ENCODE assay signal across 8 cellular contexts in genomic region chr4:150078996-150079581, GRCh38. TPM values are rescaled to one million over a fixed set of nuclear protein-coding genes. Genes with fewer than 3 reads are reported as not detected.
DNase-seq lines count a peak whose midpoint lies in the region; ATAC-seq and TF ChIP-seq lines count a peak whose summit lies in the region.

No MANE protein-coding gene starts in this region.

- no peaks in the 10 kb centered on the region for H3K36me3 Mint-ChIP-seq in activated T-helper 17 cell treated with anti-CD3 and anti-CD28 coated beads, Interleukin-2, amount 50 U/mL, for 72 hours (ENCODE audit: low read depth)

- H3K27me3 Mint-ChIP-seq in activated T-helper 17 cell treated with anti-CD3 and anti-CD28 coated beads, Interleukin-2, amount 50 U/mL, for 72 hours: peaks cover 42% of the 10 kb centered on the region

- no peak for TF ChIP-seq CTCF in omental fat pad (IDR thresholded peaks at IDR 0.05)

- H3K4me1 Mint-ChIP-seq in activated T-helper 17 cell treated with anti-CD3 and anti-CD28 coated beads, Interleukin-2, amount 50 U/mL, for 72 hours: no peaks in the 10 kb centered on the region

- no peaks in the 10 kb centered on the region for H3K9me3 Mint-ChIP-seq in activated T-helper 17 cell treated with anti-CD3 and anti-CD28 coated beads, Interleukin-2, amount 50 U/mL, for 72 hours

- H3K27ac Mint-ChIP-seq in activated T-helper 17 cell treated with anti-CD3 and anti-CD28 coated beads, Interleukin-2, amount 50 U/mL, for 72 hours: no peak overlapping the region

- ATAC-seq in GM19452 (IDR thresholded peaks at IDR 0.05; ENCODE audit: unreplicated experiment) (peak; percentile 43), omental fat pad (ENCODE audit: low FRiP score) (peak; percentile 42), HG02840 (IDR thresholded peaks at IDR 0.05; ENCODE audit: low FRiP score, unreplicated experiment) (no peak)
- peak; percentile 57 for ATAC-seq in activated T-helper 17 cell treated with anti-CD3 and anti-CD28 coated beads, Interleukin-2, amount 50 U/mL, for 72 hours (replicated peaks)

- peak; percentile 90 for DNase-seq in COLO668 (lab: John Stamatoyannopoulos, UW; ENCODE audit: unreplicated experiment)
- DNase-seq in NCI-H1092 treated with DMSO at 0.1 percent for 48 hours (lab: John Stamatoyannopoulos, UW): peak; percentile 69
- DNase-seq in globus pallidus (ENCODE audit: low spot score): peak; percentile 17
- peak; percentile 24 for DNase-seq in omental fat pad (ENCODE audit: low spot score)
- no peak for DNase-seq in middle frontal gyrus (ENCODE audit: extremely low spot score, low spot score)

- peak overlapping the region; percentile 68 for H3K4me3 Mint-ChIP-seq in activated T-helper 17 cell treated with anti-CD3 and anti-CD28 coated beads, Interleukin-2, amount 50 U/mL, for 72 hours

RNA-seq across cellular contexts. Expression of gene DCLK2, which starts 0.8 kb away (rescaled TPM):
- under 1 TPM in 1 of 2 donors, not detected in 1; 0.06 TPM for total RNA-seq in activated T-helper 17 cell treated with anti-CD3 and anti-CD28 coated beads, Interleukin-2, amount 50 U/mL, for 72 hours
- total RNA-seq in omental fat pad: 1 to 10 TPM; 4.9 to 8.8 (median 6.7) TPM

Comparison
In these comparisons a context has a peak if more than half of its experiments do, and no peak if none do; other contexts are left out.
1. RNA of gene DCLK2, which starts 0.8 kb away (total RNA-seq): 4.9 to 8.8 TPM in omental fat pad; 0.06 TPM in activated T-helper 17 cell treated with anti-CD3 and anti-CD28 coated beads, Interleukin-2, amount 50 U/mL, for 72 hours; every median in the first group is over 4 times any median in the second.